ENCODE assay signal across 8 cellular contexts in the genomic region with DNA sequence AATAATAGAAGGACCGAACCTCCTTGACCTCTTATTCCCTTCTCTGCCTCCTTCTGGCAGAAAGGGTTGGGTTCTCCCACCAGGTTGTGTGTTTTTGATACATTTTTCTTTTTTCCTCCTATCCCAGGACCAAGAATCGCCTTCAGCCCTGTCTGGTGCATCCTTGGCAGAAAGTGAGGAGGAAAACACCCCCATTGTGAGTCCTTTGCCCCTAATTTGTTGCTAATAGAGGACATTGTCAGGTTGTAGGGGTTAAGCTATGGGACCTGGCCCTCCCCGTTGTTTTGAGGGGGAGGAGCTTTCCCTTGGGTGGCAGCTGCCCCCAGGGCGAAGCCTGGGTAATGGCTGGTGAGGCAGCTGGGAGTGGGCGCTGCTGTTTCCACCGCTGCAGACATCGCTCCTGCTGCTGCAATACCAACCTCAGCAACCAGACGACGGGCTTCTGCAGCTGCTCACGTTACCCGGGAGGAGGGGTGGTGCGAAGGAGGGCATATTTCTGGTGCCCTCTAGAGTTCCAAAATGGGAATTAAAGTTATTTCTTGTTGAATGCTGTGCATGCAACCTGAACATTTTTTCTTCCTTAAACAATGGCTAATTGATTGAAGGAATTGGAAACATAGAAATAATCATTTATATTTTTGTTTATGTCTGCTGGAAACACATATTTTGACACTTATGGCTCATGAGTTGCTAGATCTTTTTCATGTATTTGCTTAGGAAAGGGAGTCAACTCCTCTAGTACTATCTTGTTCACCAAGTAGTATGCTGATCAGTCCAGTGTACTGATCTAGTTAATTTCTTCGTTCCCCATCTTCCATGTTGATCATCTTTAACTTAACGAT. TPM values are rescaled to one million over a fixed set of nuclear protein-coding genes. Genes with fewer than 3 reads are reported as not detected.
DNase-seq lines count a peak whose midpoint lies in the region; ATAC-seq and TF ChIP-seq lines count a peak whose summit lies in the region.

No MANE protein-coding gene starts in this region.

- H3K9me2 ChIP-seq in PC-9 (ENCODE audit: insufficient read depth): no peaks in the 10 kb centered on the region

- H3K27me3 ChIP-seq in PC-9 (ENCODE audit: insufficient read depth, low read depth) (no peaks in the 10 kb centered on the region), esophagus squamous epithelium (no peaks in the 10 kb centered on the region)

- H3K27ac Mint-ChIP-seq in naive B cell: peak overlapping the region; percentile 97 to 99 (median 98)
- peak overlapping the region; percentile 98 for H3K27ac Mint-ChIP-seq in stimulated activated effector memory CD8-positive, alpha-beta T cell treated with anti-CD3 and anti-CD28 coated beads, Interleukin-12 subunit alpha, Interleukin-12 subunit beta, amount 100 ng/mL, for 72 hours

- DNase-seq in DMS79 treated with DMSO at 0.1 percent for 48 hours (lab: John Stamatoyannopoulos, UW) (peak; percentile 70), KG1 (lab: John Stamatoyannopoulos, UW) (peak; percentile 73), PC-9 (peak; percentile 72 to 84), esophagus squamous epithelium (lab: John Stamatoyannopoulos, UW) (peak; percentile 73), naive B cell (peak; percentile 87)
- DNase-seq in activated T-cell treated with anti-CD3 and anti-CD28 coated beads, Interleukin-2, amount 50 U/mL, for 48 hours: peak; percentile 86 to 88
- peak; percentile 60 to 87 for DNase-seq in stimulated activated effector memory CD8-positive, alpha-beta T cell treated with anti-CD3 and anti-CD28 coated beads, Interleukin-12 subunit alpha, Interleukin-12 subunit beta, amount 100 ng/mL, for 72 hours (ENCODE audit: low spot score in 2 of 2)

- peak; percentile 77 for TF ChIP-seq CTCF in PC-9 (conservative IDR thresholded peaks at IDR 0.05)
- peak; percentile 91 to 97 (median 94) for TF ChIP-seq CTCF in esophagus squamous epithelium (IDR thresholded peaks at IDR 0.05)

- intact Hi-C loops in PC-9 (cut with micrococcal nuclease; ENCODE audit: unreplicated experiment) (loop anchor here (5.0 to 10.0 kb wide), 2 partner anchors 98 to 355 kb away; a partner anchor contains a TSS), esophagus squamous epithelium (cut with DNase I) (no loop called here)

- WGBS in esophagus squamous epithelium, 2 donors: 2 to 5% methylated on average over 8 to 14 of the region's 14 CpGs

- POLR2A ChIA-PET in PC-9 (lab: Charles Lee; ENCODE audit: unreplicated experiment): interaction anchor here (0.6 kb wide), 1 partner anchor 327 kb away, joined by 6 read pairs; no protein-coding TSS in a partner anchor

- H3K4me2 ChIP-seq in PC-9: peak overlapping the region; percentile 93

- peaks cover 19% of the 10 kb centered on the region; the same call in 1 of the 2 replicates for H3K36me3 ChIP-seq in PC-9 (ENCODE audit: low read depth)
- H3K36me3 ChIP-seq in esophagus squamous epithelium: peaks cover 0 to 33% (median 0%) of the 10 kb centered on the region in 3 donors

- H3K27ac ChIP-seq in PC-9 (peak overlapping the region; percentile 37), esophagus squamous epithelium (peak overlapping the region; percentile 98 to 99 (median 99))

- peaks cover 31% of the 10 kb centered on the region for H4K20me1 ChIP-seq in PC-9 (ENCODE audit: insufficient read depth)

- TSS peak; percentile 44 for BruUV-seq in PC-9 (replicated peaks; lab: Mats Ljungman, UMichigan)

- no peaks in the 10 kb centered on the region for H3K9me3 Mint-ChIP-seq in naive B cell
- H3K9me3 Mint-ChIP-seq in stimulated activated effector memory CD8-positive, alpha-beta T cell treated with anti-CD3 and anti-CD28 coated beads, Interleukin-12 subunit alpha, Interleukin-12 subunit beta, amount 100 ng/mL, for 72 hours: no peaks in the 10 kb centered on the region

- CTCF ChIA-PET in PC-9 (lab: Charles Lee): no interaction called here

- peak overlapping the region; percentile 93 to 100 (median 97) for H3K4me3 Mint-ChIP-seq in naive B cell
- H3K4me3 Mint-ChIP-seq in stimulated activated effector memory CD8-positive, alpha-beta T cell treated with anti-CD3 and anti-CD28 coated beads, Interleukin-12 subunit alpha, Interleukin-12 subunit beta, amount 100 ng/mL, for 72 hours: peak overlapping the region; percentile 95

- H3K27me3 Mint-ChIP-seq in naive B cell: no peaks in the 10 kb centered on the region

- no peaks in the 10 kb centered on the region for H3K36me3 Mint-ChIP-seq in naive B cell
- peaks cover 62% of the 10 kb centered on the region for H3K36me3 Mint-ChIP-seq in stimulated activated effector memory CD8-positive, alpha-beta T cell treated with anti-CD3 and anti-CD28 coated beads, Interleukin-12 subunit alpha, Interleukin-12 subunit beta, amount 100 ng/mL, for 72 hours

- H3K9me3 ChIP-seq in PC-9 (ENCODE audit: insufficient read depth, low read depth) (no peaks in the 10 kb centered on the region), esophagus squamous epithelium (no peaks in the 10 kb centered on the region)

- peak overlapping the region; percentile 84 for H2AFZ ChIP-seq in PC-9

- peaks cover 51% of the 10 kb centered on the region for H3K79me2 ChIP-seq in PC-9 (ENCODE audit: low read depth)

- ATAC-seq in GM21717 (IDR thresholded peaks at IDR 0.05; ENCODE audit: unreplicated experiment) (peak; percentile 41), naive B cell (ENCODE audit: low read depth in 2 of 2) (peak; percentile 48 to 52)
- ATAC-seq in stimulated activated effector memory CD8-positive, alpha-beta T cell treated with anti-CD3 and anti-CD28 coated beads, Interleukin-12 subunit alpha, Interleukin-12 subunit beta, amount 100 ng/mL, for 72 hours: peak; percentile 69

- peaks cover 18 to 36% (median 28%) of the 10 kb centered on the region in 3 donors for H3K4me1 Mint-ChIP-seq in naive B cell
- H3K4me1 Mint-ChIP-seq in stimulated activated effector memory CD8-positive, alpha-beta T cell treated with anti-CD3 and anti-CD28 coated beads, Interleukin-12 subunit alpha, Interleukin-12 subunit beta, amount 100 ng/mL, for 72 hours: peaks cover 22% of the 10 kb centered on the region

- H3K4me3 ChIP-seq in PC-9 (peak overlapping the region; percentile 76), esophagus squamous epithelium (peak overlapping the region; percentile 71 to 93 (median 93))

- H3F3A ChIP-seq in PC-9 (ENCODE audit: insufficient read depth, low read depth): peaks cover 18% of the 10 kb centered on the region

- H3K4me1 ChIP-seq in PC-9 (replicated peaks; ENCODE audit: insufficient read depth) (peaks cover 16% of the 10 kb centered on the region), esophagus squamous epithelium (peaks cover 4 to 60% (median 30%) of the 10 kb centered on the region in 3 donors)

- peak in 2 of 4 donors; percentile 30 to 67 for TF ChIP-seq POLR2A in esophagus squamous epithelium (IDR thresholded peaks at IDR 0.05)

RNA-seq across cellular contexts. Expression of a gene that starts 1.5 kb away (rescaled TPM):
- total RNA-seq in PC-9 (2021) (47.1 and 55.1 TPM in 2 replicates), esophagus squamous epithelium (10 to 100 TPM; 36.4 to 76.5 (median 46.9) TPM)
- 10 to 100 TPM in 2 of 6 donors, 1 to 10 TPM in 4; 4.2 to 13.8 (median 9.3) TPM for polyA plus RNA-seq in naive B cell (ENCODE audit: low read depth in 6 of 6)

Comparison
In these comparisons a context has a peak if more than half of its experiments do, and no peak if none do; other contexts are left out.
1. Peak in every context shown above with its lines: DNase-seq, ATAC-seq, H3K4me3 ChIP-seq and H3K27ac ChIP-seq.